Comparison of ENCODE assay signal across 22 cellular contexts in the genomic region with DNA sequence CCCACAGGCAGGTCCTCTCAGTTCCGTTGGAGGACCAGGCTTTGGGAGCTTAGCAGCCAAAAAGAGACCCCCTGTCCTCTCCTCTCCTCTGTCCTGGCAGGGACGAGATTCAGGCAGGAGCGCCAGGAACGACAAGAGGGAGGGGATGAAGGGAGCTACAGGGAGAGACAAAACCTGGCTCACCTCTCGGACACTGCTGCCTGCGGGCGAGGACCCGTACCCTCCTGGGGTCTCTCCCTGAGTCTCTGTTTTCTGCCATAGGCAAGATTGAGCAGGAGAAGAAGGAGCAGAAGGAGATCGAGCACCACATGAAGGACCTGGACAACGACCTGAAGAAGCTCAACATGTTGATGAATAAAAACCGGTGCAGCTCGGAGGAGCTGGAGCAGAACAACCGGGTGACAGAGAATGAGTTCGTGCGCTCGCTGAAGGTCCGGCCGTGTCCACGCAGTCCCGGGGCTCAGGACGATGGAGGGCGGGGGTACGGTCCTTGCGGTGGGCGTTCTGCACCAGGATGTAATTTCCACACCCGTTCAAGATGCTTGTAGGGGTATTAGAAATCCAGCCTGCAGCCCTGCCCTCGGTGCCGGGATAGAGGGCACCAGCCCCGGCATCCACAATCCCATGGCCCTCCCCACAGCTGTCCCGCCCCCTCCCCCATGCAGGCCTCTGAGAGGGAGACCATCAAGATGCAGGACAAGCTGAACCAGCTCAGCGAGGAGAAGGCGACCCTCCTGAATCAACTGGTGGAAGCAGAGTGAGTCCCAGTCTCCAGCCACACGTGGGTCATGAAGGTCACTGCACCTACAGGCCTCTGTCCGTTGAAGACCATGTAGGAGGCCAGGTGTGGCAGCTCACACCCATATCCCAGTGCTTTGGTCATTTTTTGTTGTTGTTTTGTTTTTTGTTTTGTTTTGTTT. TPM values are rescaled to one million over a fixed set of nuclear protein-coding genes. Genes with fewer than 3 reads are reported as not detected.
DNase-seq lines count a peak whose midpoint lies in the region; ATAC-seq, FAIRE-seq and TF ChIP-seq lines count a peak whose summit lies in the region.
"Had no signal": no experiment of that assay in that cellular context is flagged by ENCODE, and none has a peak within 500 bp of the region (broad histone marks: within the 10 kb centered on the region; RNA-seq: fewer than 3 reads in every experiment).

No MANE protein-coding gene starts in this region.

- intact Hi-C loops in Right ventricle myocardium inferior (cut with DNase I), result no loop called here
- intact Hi-C loops in left ventricle myocardium inferior (cut with micrococcal nuclease), result no loop called here
- intact Hi-C loops in HepG2 (cut with micrococcal nuclease; ENCODE audit: unreplicated experiment), result no loop called here
- intact Hi-C loops in right lobe of liver (cut with DNase I), result loop anchor here in 1 of 2 donors (10.0 kb wide), 1 partner anchor 167 kb away; no protein-coding TSS in a partner anchor
- intact Hi-C loops in kidney (cut with DNase I), result no loop called here

- H2AFZ ChIP-seq in HepG2 (ENCODE audit: low read length), result no peak overlapping the region
- H2AFZ ChIP-seq: GM23338 had no signal

- BruUV-seq in HepG2 (replicated peaks; lab: Mats Ljungman, UMichigan), result no TSS peak

- 39% methylated on average over 25 of the region's 34 CpGs for WGBS in HepG2 (ENCODE audit: low lambda C conversion rate)
- WGBS in right lobe of liver (ENCODE audit: insufficient coverage, low coverage, low lambda C conversion rate, missing lambda C conversion rate), result 72% methylated on average over 10 of the region's 34 CpGs

- in situ Hi-C loops in HepG2 (cut with HindIII; ENCODE audit: extremely low pct_ligation_motif_present, low pct_unique_long_range_greater_than_20kb), result no loop called here

- TF ChIP-seq POLR2A in HepG2 (IDR thresholded peaks at IDR 0.05; ENCODE audit: insufficient read depth in 1 of 2, low read depth in 2 of 2, low read length in 2 of 2), result no peak
- TF ChIP-seq POLR2A in right lobe of liver (IDR thresholded peaks at IDR 0.05), result no peak

- no peak overlapping the region for H3K27ac Mint-ChIP-seq in glutamatergic neuron (ENCODE audit: unreplicated experiment)
- H3K27ac Mint-ChIP-seq: CD14-positive monocyte, GM23338, HFFc6 had no signal

- DNase-seq in Right ventricle myocardium inferior (ENCODE audit: missing footprints), result peak; percentile 50
- DNase-seq in left ventricle myocardium inferior, result no peak
- DNase-seq in HepG2 (ENCODE audit: low spot score), result no peak
- no peak for DNase-seq in right lobe of liver
- peak; percentile 60 for DNase-seq in kidney
- no peak for DNase-seq in NCI-H510A (lab: John Stamatoyannopoulos, UW)
- DNase-seq in glutamatergic neuron, result no peak
- DNase-seq: 8988T; CD4-positive, alpha-beta memory T cell; DMS153; DMS79; GDM1; HCEC 1CT; HFFc6 had no signal

- peaks cover 13% of the 10 kb centered on the region for H3K4me1 Mint-ChIP-seq in glutamatergic neuron (ENCODE audit: low read depth, unreplicated experiment)
- H3K4me1 Mint-ChIP-seq: GM23338 had no signal

- H3K4me3 ChIP-seq in left ventricle myocardium inferior (no peak overlapping the region), HepG2 (replicated peaks in 1 of 3; ENCODE audit: insufficient read depth in 1 of 3, low read depth in 2 of 3, low read length in 3 of 3) (no peak overlapping the region), right lobe of liver (no peak overlapping the region), kidney (ENCODE audit: low read length in 2 of 2) (no peak overlapping the region)
- H3K4me3 ChIP-seq: BLaER1, GM23338 had no signal

- no peak overlapping the region for H3K4me3 Mint-ChIP-seq in glutamatergic neuron (ENCODE audit: unreplicated experiment)
- H3K4me3 Mint-ChIP-seq: CD14-positive monocyte; CD4-positive, alpha-beta memory T cell; GM23338; HFFc6 had no signal

- H3K36me3 Mint-ChIP-seq in glutamatergic neuron (ENCODE audit: unreplicated experiment), result peaks cover 8% of the 10 kb centered on the region
- H3K36me3 Mint-ChIP-seq: CD4-positive, alpha-beta memory T cell had no signal

- no peak overlapping the region for H3K4me2 ChIP-seq in HepG2 (ENCODE audit: low read depth, low read length)
- H3K4me2 ChIP-seq: BLaER1, GM23338 had no signal

- H3K79me2 ChIP-seq in HepG2 (ENCODE audit: insufficient read depth, low read length), result no peaks in the 10 kb centered on the region

- H4K20me1 ChIP-seq in HepG2 (ENCODE audit: insufficient read depth, low read length), result no peaks in the 10 kb centered on the region
- H4K20me1 ChIP-seq: BLaER1 had no signal

- CTCF ChIA-PET in HepG2 (lab: Yijun Ruan, JAX; ENCODE audit: low intra/inter-chr PET ratio, low total read pairs), result no interaction called here

- ATAC-seq in Right ventricle myocardium inferior, result no peak
- peak; percentile 7; the same call in 1 of the 3 replicates for ATAC-seq in HepG2
- ATAC-seq in right lobe of liver, result no peak
- no peak for ATAC-seq in GM18867 (IDR thresholded peaks at IDR 0.05; ENCODE audit: unreplicated experiment)
- ATAC-seq: GM23338 had no signal

- H3K27me3 Mint-ChIP-seq in glutamatergic neuron (ENCODE audit: unreplicated experiment), result peaks cover 4% of the 10 kb centered on the region

- H3K36me3 ChIP-seq in left ventricle myocardium inferior (no peaks in the 10 kb centered on the region), HepG2 (replicated peaks in 1 of 2; ENCODE audit: control insufficient read depth in 1 of 2, insufficient read depth in 2 of 2, low read length in 2 of 2) (no peaks in the 10 kb centered on the region), right lobe of liver (no peaks in the 10 kb centered on the region), kidney (ENCODE audit: control insufficient read depth in 1 of 2, insufficient read depth in 2 of 2, low read length in 2 of 2) (no peaks in the 10 kb centered on the region)
- H3K36me3 ChIP-seq: BLaER1 had no signal

- TF ChIP-seq CTCF in left ventricle myocardium inferior (IDR thresholded peaks at IDR 0.05; ENCODE audit: borderline replicate concordance), result no peak
- no peak for TF ChIP-seq CTCF in HepG2 (CRISPR knock-in tag; IDR thresholded peaks at IDR 0.05)
- no peak for TF ChIP-seq CTCF in right lobe of liver (IDR thresholded peaks at IDR 0.05)
- TF ChIP-seq CTCF in kidney (IDR thresholded peaks at IDR 0.05; ENCODE audit: borderline replicate concordance, extremely low read depth, insufficient read depth), result no peak
- no peak for TF ChIP-seq CTCF in glutamatergic neuron (IDR thresholded peaks at IDR 0.05; ENCODE audit: partially characterized antibody, unreplicated experiment)

- H3K9me3 ChIP-seq in left ventricle myocardium inferior (replicated peaks), result no peaks in the 10 kb centered on the region
- no peaks in the 10 kb centered on the region for H3K9me3 ChIP-seq in HepG2 (ENCODE audit: low read length)
- H3K9me3 ChIP-seq in right lobe of liver, result no peaks in the 10 kb centered on the region
- no peaks in the 10 kb centered on the region for H3K9me3 ChIP-seq in kidney (ENCODE audit: control insufficient read depth in 1 of 2, low read length in 2 of 2)
- H3K9me3 ChIP-seq: BLaER1 had no signal

- no peak overlapping the region for H3K9ac ChIP-seq in HepG2 (ENCODE audit: insufficient read depth, low read depth, low read length)
- H3K9ac ChIP-seq in kidney (ENCODE audit: low read length in 2 of 2), result no peak overlapping the region
- H3K9ac ChIP-seq: BLaER1 had no signal

- no peak for TF ChIP-seq RAD21 in HepG2 (CRISPR knock-in tag; IDR thresholded peaks at IDR 0.05)

- TF ChIP-seq EP300 in HepG2 (IDR thresholded peaks at IDR 0.05; ENCODE audit: low read depth in 2 of 2, low read length in 2 of 2) (no peak), HepG2 (CRISPR knock-in tag; IDR thresholded peaks at IDR 0.05; ENCODE audit: borderline replicate concordance) (no peak)

- H3K27me3 ChIP-seq in left ventricle myocardium inferior (ENCODE audit: low read depth) (no peaks in the 10 kb centered on the region), HepG2 (ENCODE audit: control insufficient read depth in 1 of 2, insufficient read depth in 2 of 2, low read length in 2 of 2) (peaks cover 11 to 75% of the 10 kb centered on the region in 2 experiments), right lobe of liver (no peaks in the 10 kb centered on the region)
- H3K27me3 ChIP-seq: BLaER1 had no signal

- H3K27ac ChIP-seq in left ventricle myocardium inferior (replicated peaks) (no peak overlapping the region), HepG2 (ENCODE audit: extremely low read length, insufficient read depth, low read length) (no peak overlapping the region), right lobe of liver (no peak overlapping the region), kidney (ENCODE audit: low read depth in 2 of 2, low read length in 2 of 2) (no peak overlapping the region)
- H3K27ac ChIP-seq: BLaER1 had no signal

- H3K9me3 Mint-ChIP-seq in glutamatergic neuron (ENCODE audit: unreplicated experiment), result peaks cover 8% of the 10 kb centered on the region
- H3K9me3 Mint-ChIP-seq: CD4-positive, alpha-beta memory T cell; GM23338; HFFc6 had no signal

- POLR2A ChIA-PET in HepG2 (lab: Yijun Ruan, JAX), result interaction anchor here (2.6 kb wide), 1 partner anchor 14 kb away, joined by 13 read pairs; the partner anchor contains the start of gene GAA

- no peak for FAIRE-seq in HepG2 (lab: Jason Lieb, UNC)
- no peak for FAIRE-seq in kidney (lab: Jason Lieb, UNC)
- FAIRE-seq: GM12892, GM18507, H54, HTR-8/SVneo had no signal

- peaks cover 3% of the 10 kb centered on the region for H3K4me1 ChIP-seq in left ventricle myocardium inferior
- peaks cover 21% of the 10 kb centered on the region for H3K4me1 ChIP-seq in HepG2 (ENCODE audit: insufficient read depth, low read length)
- peaks cover 0 to 2% (median 0%) of the 10 kb centered on the region in 4 donors for H3K4me1 ChIP-seq in right lobe of liver
- no peaks in the 10 kb centered on the region for H3K4me1 ChIP-seq in kidney (ENCODE audit: control insufficient read depth in 1 of 2, insufficient read depth in 1 of 2, low read depth in 1 of 2, low read length in 2 of 2)

RNA-seq across cellular contexts. Expression of gene GAA, which starts 13.8 kb away (rescaled TPM):
- total RNA-seq in Right ventricle myocardium inferior (46.0 TPM), left ventricle myocardium inferior (44.4 TPM), HepG2 (2016; rRNA removed; fragmentation: Illumina TruSeq; extraction: Trizol) (13.4 and 36.4 TPM in 2 replicates), right lobe of liver (10 to 100 TPM; 42.7 to 94.1 (median 71.0) TPM), kidney (62.3 TPM), glutamatergic neuron (ENCODE audit: unreplicated experiment) (384 TPM)
- total RNA-seq in HepG2 (2016; cell fraction: cytosol; rRNA removed; fragmentation: Illumina TruSeq; extraction: Trizol; ENCODE audit: low read depth), result 13.8 and 16.4 TPM in 2 replicates
- total RNA-seq in HepG2 (2016; cell fraction: insoluble cytoplasmic fraction; rRNA removed; fragmentation: Illumina TruSeq; extraction: Trizol), result 12.1 and 36.9 TPM in 2 replicates
- 20.3 and 20.7 TPM in 2 replicates for total RNA-seq in HepG2 (2016; cell fraction: membrane; rRNA removed; fragmentation: Illumina TruSeq; extraction: Trizol)
- total RNA-seq in HepG2 (2016; cell fraction: nucleus; rRNA removed; fragmentation: Illumina TruSeq; extraction: Trizol), result 47.6 and 57.6 TPM in 2 replicates
- polyA plus RNA-seq in HepG2 (2011; rRNA removed) (21.6 and 23.6 TPM in 2 replicates), kidney (ENCODE audit: insufficient read depth, low read depth, low replicate concordance) (78.7 TPM)
- polyA plus RNA-seq in HepG2 (2011; cell fraction: cytosol; rRNA removed), result 16.3 and 29.8 TPM in 2 replicates
- polyA plus RNA-seq in HepG2 (2011; cell fraction: nucleus; rRNA removed), result 231 and 320 TPM in 2 replicates
- polyA plus RNA-seq in HepG2 (2012), result 50.7 and 73.8 TPM in 2 replicates
- 11.3 and 13.9 TPM in 2 replicates for polyA plus RNA-seq in HepG2 (2016; cell fraction: cytosol; fragmentation: Illumina TruSeq; extraction: Trizol; ENCODE audit: low read depth)
- 16.7 and 22.9 TPM in 2 replicates for polyA plus RNA-seq in HepG2 (2016; cell fraction: insoluble cytoplasmic fraction; fragmentation: Illumina TruSeq; extraction: Trizol; ENCODE audit: low read depth)
- polyA plus RNA-seq in HepG2 (2016; cell fraction: membrane; fragmentation: Illumina TruSeq; extraction: Trizol; ENCODE audit: low read depth), result 13.9 and 14.3 TPM in 2 replicates
- polyA plus RNA-seq in HepG2 (2016; cell fraction: nucleus; fragmentation: Illumina TruSeq; extraction: Trizol; ENCODE audit: insufficient read depth, low read depth), result 136 and 145 TPM in 2 replicates
- polyA minus RNA-seq in HepG2 (2011; rRNA and poly(A)+ RNA removed; ENCODE audit: low replicate concordance), result 7.2 and 27.1 TPM in 2 replicates
- polyA minus RNA-seq in HepG2 (2011; cell fraction: cytosol; rRNA and poly(A)+ RNA removed), result 22.9 and 24.2 TPM in 2 replicates
- 20.3 and 21.2 TPM in 2 replicates for polyA minus RNA-seq in HepG2 (2011; cell fraction: nucleus; rRNA and poly(A)+ RNA removed)

RNA-seq across cellular contexts. Expression of gene CCDC40, which starts 51.2 kb away (rescaled TPM):
- total RNA-seq in Right ventricle myocardium inferior (5.4 TPM), left ventricle myocardium inferior (7.7 TPM), HepG2 (2016; rRNA removed; fragmentation: Illumina TruSeq; extraction: Trizol) (3.8 and 5.5 TPM in 2 replicates), right lobe of liver (1 to 10 TPM; 1.7 to 3.1 (median 2.1) TPM), kidney (22.6 TPM), glutamatergic neuron (ENCODE audit: unreplicated experiment) (25.3 TPM)
- 46.8 and 47.3 TPM in 2 replicates for total RNA-seq in HepG2 (2016; cell fraction: cytosol; rRNA removed; fragmentation: Illumina TruSeq; extraction: Trizol; ENCODE audit: low read depth)
- total RNA-seq in HepG2 (2016; cell fraction: insoluble cytoplasmic fraction; rRNA removed; fragmentation: Illumina TruSeq; extraction: Trizol), result 2.3 and 7.7 TPM in 2 replicates
- 11.8 and 13.0 TPM in 2 replicates for total RNA-seq in HepG2 (2016; cell fraction: membrane; rRNA removed; fragmentation: Illumina TruSeq; extraction: Trizol)
- total RNA-seq in HepG2 (2016; cell fraction: nucleus; rRNA removed; fragmentation: Illumina TruSeq; extraction: Trizol), result 6.5 and 8.4 TPM in 2 replicates
- polyA plus RNA-seq in HepG2 (2011; rRNA removed) (4.1 and 4.8 TPM in 2 replicates), kidney (ENCODE audit: insufficient read depth, low read depth, low replicate concordance) (5.1 TPM)
- polyA plus RNA-seq in HepG2 (2011; cell fraction: cytosol; rRNA removed), result 1.4 TPM in 2 replicates
- polyA plus RNA-seq in HepG2 (2011; cell fraction: nucleus; rRNA removed), result 17.6 and 21.2 TPM in 2 replicates
- 2.2 and 4.3 TPM in 2 replicates for polyA plus RNA-seq in HepG2 (2012)
- 0.32 and 0.43 TPM in 2 replicates for polyA plus RNA-seq in HepG2 (2016; cell fraction: cytosol; fragmentation: Illumina TruSeq; extraction: Trizol; ENCODE audit: low read depth)
- 2.2 and 2.4 TPM in 2 replicates for polyA plus RNA-seq in HepG2 (2016; cell fraction: insoluble cytoplasmic fraction; fragmentation: Illumina TruSeq; extraction: Trizol; ENCODE audit: low read depth)
- 0.74 and 0.84 TPM in 2 replicates for polyA plus RNA-seq in HepG2 (2016; cell fraction: membrane; fragmentation: Illumina TruSeq; extraction: Trizol; ENCODE audit: low read depth)
- polyA plus RNA-seq in HepG2 (2016; cell fraction: nucleus; fragmentation: Illumina TruSeq; extraction: Trizol; ENCODE audit: insufficient read depth, low read depth), result 19.3 and 21.2 TPM in 2 replicates
- polyA minus RNA-seq in HepG2 (2011; rRNA and poly(A)+ RNA removed; ENCODE audit: low replicate concordance), result 3.0 and 3.8 TPM in 2 replicates
- 1.8 and 4.1 TPM in 2 replicates for polyA minus RNA-seq in HepG2 (2011; cell fraction: cytosol; rRNA and poly(A)+ RNA removed)
- 7.0 and 8.0 TPM in 2 replicates for polyA minus RNA-seq in HepG2 (2011; cell fraction: nucleus; rRNA and poly(A)+ RNA removed)
- polyA plus RNA-seq: CD4-positive, alpha-beta memory T cell had no signal

RNA-seq across cellular contexts. Expression of gene TBC1D16, which starts 51.9 kb away (rescaled TPM):
- total RNA-seq in Right ventricle myocardium inferior (16.3 TPM), left ventricle myocardium inferior (15.9 TPM), HepG2 (2016; rRNA removed; fragmentation: Illumina TruSeq; extraction: Trizol) (24.7 and 24.9 TPM in 2 replicates), right lobe of liver (10 to 100 TPM in 4 of 6 experiments, 1 to 10 TPM in 2; 5.8 to 21.0 (median 14.4) TPM), kidney (68.0 TPM), glutamatergic neuron (ENCODE audit: unreplicated experiment) (197 TPM)
- 4.0 and 5.5 TPM in 2 replicates for total RNA-seq in HepG2 (2016; cell fraction: cytosol; rRNA removed; fragmentation: Illumina TruSeq; extraction: Trizol; ENCODE audit: low read depth)
- total RNA-seq in HepG2 (2016; cell fraction: insoluble cytoplasmic fraction; rRNA removed; fragmentation: Illumina TruSeq; extraction: Trizol), result 22.2 and 25.3 TPM in 2 replicates
- 15.6 and 15.7 TPM in 2 replicates for total RNA-seq in HepG2 (2016; cell fraction: membrane; rRNA removed; fragmentation: Illumina TruSeq; extraction: Trizol)
- 18.9 and 20.0 TPM in 2 replicates for total RNA-seq in HepG2 (2016; cell fraction: nucleus; rRNA removed; fragmentation: Illumina TruSeq; extraction: Trizol)
- polyA plus RNA-seq in HepG2 (2011; rRNA removed) (14.9 and 18.6 TPM in 2 replicates), kidney (ENCODE audit: insufficient read depth, low read depth, low replicate concordance) (9.1 TPM)
- polyA plus RNA-seq in HepG2 (2011; cell fraction: cytosol; rRNA removed), result 10.0 and 12.5 TPM in 2 replicates
- 35.5 and 43.5 TPM in 2 replicates for polyA plus RNA-seq in HepG2 (2011; cell fraction: nucleus; rRNA removed)
- polyA plus RNA-seq in HepG2 (2012), result 20.5 and 25.8 TPM in 2 replicates
- 3.1 and 3.8 TPM in 2 replicates for polyA plus RNA-seq in HepG2 (2016; cell fraction: cytosol; fragmentation: Illumina TruSeq; extraction: Trizol; ENCODE audit: low read depth)
- 10.7 and 16.1 TPM in 2 replicates for polyA plus RNA-seq in HepG2 (2016; cell fraction: insoluble cytoplasmic fraction; fragmentation: Illumina TruSeq; extraction: Trizol; ENCODE audit: low read depth)
- 8.3 and 8.6 TPM in 2 replicates for polyA plus RNA-seq in HepG2 (2016; cell fraction: membrane; fragmentation: Illumina TruSeq; extraction: Trizol; ENCODE audit: low read depth)
- polyA plus RNA-seq in HepG2 (2016; cell fraction: nucleus; fragmentation: Illumina TruSeq; extraction: Trizol; ENCODE audit: insufficient read depth, low read depth), result 19.8 and 20.3 TPM in 2 replicates
- 7.0 and 54.0 TPM in 2 replicates for polyA minus RNA-seq in HepG2 (2011; rRNA and poly(A)+ RNA removed; ENCODE audit: low replicate concordance)
- 16.7 and 20.3 TPM in 2 replicates for polyA minus RNA-seq in HepG2 (2011; cell fraction: cytosol; rRNA and poly(A)+ RNA removed)
- 27.6 and 28.5 TPM in 2 replicates for polyA minus RNA-seq in HepG2 (2011; cell fraction: nucleus; rRNA and poly(A)+ RNA removed)

RNA-seq across cellular contexts. Expression of gene EIF4A3, which starts 59.3 kb away (rescaled TPM):
- 31.3 TPM for total RNA-seq in Right ventricle myocardium inferior
- 30.0 TPM for total RNA-seq in left ventricle myocardium inferior
- 187 and 239 TPM in 2 replicates for total RNA-seq in HepG2 (2016; rRNA removed; fragmentation: Illumina TruSeq; extraction: Trizol)
- total RNA-seq in HepG2 (2016; cell fraction: cytosol; rRNA removed; fragmentation: Illumina TruSeq; extraction: Trizol; ENCODE audit: low read depth), result 22.3 and 28.3 TPM in 2 replicates
- 185 and 243 TPM in 2 replicates for total RNA-seq in HepG2 (2016; cell fraction: insoluble cytoplasmic fraction; rRNA removed; fragmentation: Illumina TruSeq; extraction: Trizol)
- total RNA-seq in HepG2 (2016; cell fraction: membrane; rRNA removed; fragmentation: Illumina TruSeq; extraction: Trizol), result 36.4 and 40.0 TPM in 2 replicates
- 83.4 and 83.5 TPM in 2 replicates for total RNA-seq in HepG2 (2016; cell fraction: nucleus; rRNA removed; fragmentation: Illumina TruSeq; extraction: Trizol)
- polyA plus RNA-seq in HepG2 (2011; rRNA removed), result 121 and 145 TPM in 2 replicates
- polyA plus RNA-seq in HepG2 (2011; cell fraction: cytosol; rRNA removed), result 103 and 117 TPM in 2 replicates
- polyA plus RNA-seq in HepG2 (2011; cell fraction: nucleus; rRNA removed), result 77.0 and 103 TPM in 2 replicates
- polyA plus RNA-seq in HepG2 (2012), result 104 and 124 TPM in 2 replicates
- 8.3 and 9.0 TPM in 2 replicates for polyA plus RNA-seq in HepG2 (2016; cell fraction: cytosol; fragmentation: Illumina TruSeq; extraction: Trizol; ENCODE audit: low read depth)
- polyA plus RNA-seq in HepG2 (2016; cell fraction: insoluble cytoplasmic fraction; fragmentation: Illumina TruSeq; extraction: Trizol; ENCODE audit: low read depth), result 233 and 236 TPM in 2 replicates
- 19.8 and 20.6 TPM in 2 replicates for polyA plus RNA-seq in HepG2 (2016; cell fraction: membrane; fragmentation: Illumina TruSeq; extraction: Trizol; ENCODE audit: low read depth)
- 120 and 131 TPM in 2 replicates for polyA plus RNA-seq in HepG2 (2016; cell fraction: nucleus; fragmentation: Illumina TruSeq; extraction: Trizol; ENCODE audit: insufficient read depth, low read depth)
- 54.2 and 110 TPM in 2 replicates for polyA minus RNA-seq in HepG2 (2011; rRNA and poly(A)+ RNA removed; ENCODE audit: low replicate concordance)
- 55.3 and 55.4 TPM in 2 replicates for polyA minus RNA-seq in HepG2 (2011; cell fraction: cytosol; rRNA and poly(A)+ RNA removed)
- 61.8 and 65.1 TPM in 2 replicates for polyA minus RNA-seq in HepG2 (2011; cell fraction: nucleus; rRNA and poly(A)+ RNA removed)
- total RNA-seq in right lobe of liver, result 10 to 100 TPM; 21.6 to 41.7 (median 32.2) TPM
- total RNA-seq in kidney, result 75.0 TPM
- 63.6 TPM for polyA plus RNA-seq in kidney (ENCODE audit: insufficient read depth, low read depth, low replicate concordance)
- total RNA-seq in glutamatergic neuron (ENCODE audit: unreplicated experiment), result 110 TPM

Comparison
In these comparisons a context has a peak if more than half of its experiments do, and no peak if none do; other contexts are left out.
1. DNase-seq: peak in Right ventricle myocardium inferior (single experiment) and kidney (single experiment); none in left ventricle myocardium inferior (single experiment), HepG2 (single experiment), right lobe of liver (0 of 3), NCI-H510A (single experiment) and glutamatergic neuron (single experiment).